Comparison of ENCODE assay signal across 28 cellular contexts in genomic region chr4:67397931-67398330, GRCh38.
"Had no signal": no experiment of that assay in that cellular context is flagged by ENCODE, and none has a peak within 500 bp of the region (broad histone marks: within the 10 kb centered on the region; RNA-seq: fewer than 3 reads in every experiment).

No MANE protein-coding gene starts in this region.

- H3K36me3 ChIP-seq: stomach, suprapubic skin, thoracic aorta, thyroid gland, tibial artery, tibial nerve, transverse colon, upper lobe of left lung, upper lobe of right lung, uterus, vagina had no signal

- FAIRE-seq: urothelium cell line had no signal

- H3K4me3 Mint-ChIP-seq: stimulated activated effector memory CD8-positive, alpha-beta T cell treated with anti-CD3 and anti-CD28 coated beads, Interleukin-12 subunit alpha, Interleukin-12 subunit beta, amount 100 ng/mL, for 72 hours; stimulated activated naive B cell treated with anti-CD40 and anti-IgM and Interleukin-4, amounts not matched to agents 10 μg/mL and 1 μg/mL and 100 μg/mL, for 72 hours; stimulated activated naive CD8-positive, alpha-beta T cell treated with anti-CD3 and anti-CD28 coated beads, Interleukin-15, amount 100 ng/mL, for 72 hours; stimulated activated naive CD8-positive, alpha-beta T cell treated with anti-CD3 and anti-CD28 coated beads, Interleukin-15, Interleukin-2, amounts not matched to agents 100 ng/mL and 50 ng/mL, for 24 hours; type B pancreatic cell had no signal

- H3K4me1 ChIP-seq: stomach, suprapubic skin, testis, thyroid gland, tibial artery, upper lobe of left lung, upper lobe of right lung, uterus, vagina had no signal

- H3K27me3 Mint-ChIP-seq: stimulated activated naive CD8-positive, alpha-beta T cell treated with anti-CD3 and anti-CD28 coated beads, Interleukin-15, Interleukin-2, amounts not matched to agents 100 ng/mL and 50 ng/mL, for 24 hours; type B pancreatic cell had no signal

- H3K9me3 ChIP-seq: stomach, suprapubic skin, testis, thoracic aorta, thyroid gland, tibial artery, tibial nerve, transverse colon, upper lobe of left lung, upper lobe of right lung, uterus, vagina had no signal

- H3K27ac ChIP-seq: stomach, suprapubic skin, testis, thoracic aorta, thyroid gland, tibial artery, tibial nerve, transverse colon, upper lobe of left lung, upper lobe of right lung, uterus, vagina had no signal

- H3K27me3 ChIP-seq: suprapubic skin, testis, thyroid gland, tibial artery, tibial nerve, transverse colon, upper lobe of left lung, upper lobe of right lung, uterus, vagina had no signal

- H3K4me3 ChIP-seq: stomach, suprapubic skin, testis, thoracic aorta, thyroid gland, tibial artery, tibial nerve, transverse colon, upper lobe of left lung, upper lobe of right lung, uterus, vagina had no signal

- H3K27ac Mint-ChIP-seq: stimulated activated effector memory CD8-positive, alpha-beta T cell treated with anti-CD3 and anti-CD28 coated beads, Interleukin-12 subunit alpha, Interleukin-12 subunit beta, amount 100 ng/mL, for 72 hours; stimulated activated naive B cell treated with anti-CD40 and anti-IgM and Interleukin-4, amounts not matched to agents 10 μg/mL and 1 μg/mL and 100 μg/mL, for 72 hours; stimulated activated naive CD8-positive, alpha-beta T cell treated with anti-CD3 and anti-CD28 coated beads, Interleukin-15, amount 100 ng/mL, for 72 hours; stimulated activated naive CD8-positive, alpha-beta T cell treated with anti-CD3 and anti-CD28 coated beads, Interleukin-15, Interleukin-2, amounts not matched to agents 100 ng/mL and 50 ng/mL, for 24 hours; type B pancreatic cell had no signal

- DNase-seq: stimulated activated CD4-positive, alpha-beta T cell treated with anti-CD3 and anti-CD28 coated beads, Interleukin-2, amount 100 ng/mL, for 48 hours; stimulated activated CD4-positive, alpha-beta T cell treated with anti-CD3 and anti-CD28 coated beads, Interleukin-4, amount 100 ng/mL, for 1 hour; stimulated activated CD4-positive, alpha-beta T cell treated with anti-CD3 and anti-CD28 coated beads, Interleukin-4, amount 100 ng/mL, for 24 hours; stimulated activated CD4-positive, alpha-beta T cell treated with anti-CD3 and anti-CD28 coated beads, Interleukin-4, amount 100 ng/mL, for 4 hours; stimulated activated CD8-positive, alpha-beta memory T cell treated with anti-CD3 and anti-CD28 coated beads, Interleukin-4, amount 100 ng/mL, for 48 hours; stimulated activated naive B cell treated with anti-CD40 and anti-IgM and Interleukin-4, amounts not matched to agents 10 μg/mL and 1 μg/mL and 100 μg/mL, for 72 hours; stimulated activated naive CD4-positive, alpha-beta T cell; stimulated activated naive CD4-positive, alpha-beta T cell treated with Interleukin-2 at 50 U/mL for 16 hours; stimulated activated naive CD8-positive, alpha-beta T cell treated with anti-CD3 and anti-CD28 coated beads, Interleukin-15, amount 100 ng/mL, for 72 hours; stimulated activated naive CD8-positive, alpha-beta T cell treated with anti-CD3 and anti-CD28 coated beads, Interleukin-15, Interleukin-2, amounts not matched to agents 100 U/mL and 50 U/mL, for 24 hours; stomach; substantia nigra; testis; thyroid gland; tibial artery; transverse colon; trophoblast cell; upper lobe of left lung; upper lobe of right lung; uterus had no signal

- H3K9me3 Mint-ChIP-seq: stimulated activated naive B cell treated with anti-CD40 and anti-IgM and Interleukin-4, amounts not matched to agents 10 μg/mL and 1 μg/mL and 100 μg/mL, for 72 hours; stimulated activated naive CD8-positive, alpha-beta T cell treated with anti-CD3 and anti-CD28 coated beads, Interleukin-15, amount 100 ng/mL, for 72 hours; stimulated activated naive CD8-positive, alpha-beta T cell treated with anti-CD3 and anti-CD28 coated beads, Interleukin-15, Interleukin-2, amounts not matched to agents 100 ng/mL and 50 ng/mL, for 24 hours had no signal

- H3K36me3 Mint-ChIP-seq: stimulated activated effector memory CD8-positive, alpha-beta T cell treated with anti-CD3 and anti-CD28 coated beads, Interleukin-12 subunit alpha, Interleukin-12 subunit beta, amount 100 ng/mL, for 72 hours; stimulated activated naive B cell treated with anti-CD40 and anti-IgM and Interleukin-4, amounts not matched to agents 10 μg/mL and 1 μg/mL and 100 μg/mL, for 72 hours; type B pancreatic cell had no signal

- H3K4me1 Mint-ChIP-seq: stimulated activated effector memory CD8-positive, alpha-beta T cell treated with anti-CD3 and anti-CD28 coated beads, Interleukin-12 subunit alpha, Interleukin-12 subunit beta, amount 100 ng/mL, for 72 hours; stimulated activated naive B cell treated with anti-CD40 and anti-IgM and Interleukin-4, amounts not matched to agents 10 μg/mL and 1 μg/mL and 100 μg/mL, for 72 hours; stimulated activated naive CD8-positive, alpha-beta T cell treated with anti-CD3 and anti-CD28 coated beads, Interleukin-15, amount 100 ng/mL, for 72 hours had no signal

- ATAC-seq: stimulated activated effector memory CD8-positive, alpha-beta T cell treated with anti-CD3 and anti-CD28 coated beads, Interleukin-12 subunit alpha, Interleukin-12 subunit beta, amount 100 ng/mL, for 72 hours; stimulated activated naive B cell treated with anti-CD40 and anti-IgM and Interleukin-4, amounts not matched to agents 10 μg/mL and 1 μg/mL and 100 μg/mL, for 72 hours; stimulated activated naive CD8-positive, alpha-beta T cell treated with anti-CD3 and anti-CD28 coated beads, Interleukin-15, amount 100 ng/mL, for 72 hours; stimulated activated naive CD8-positive, alpha-beta T cell treated with anti-CD3 and anti-CD28 coated beads, Interleukin-15, Interleukin-2, amounts not matched to agents 100 U/mL and 50 U/mL, for 24 hours; upper lobe of right lung had no signal
